ENCODE assay signal across 19 cellular contexts in genomic region chr2:224580248-224580647, GRCh38. TPM values are rescaled to one million over a fixed set of nuclear protein-coding genes. Genes with fewer than 3 reads are reported as not detected.
DNase-seq lines count a peak whose midpoint lies in the region; ATAC-seq and TF ChIP-seq lines count a peak whose summit lies in the region.
"Had no signal": no experiment of that assay in that cellular context is flagged by ENCODE, and none has a peak within 500 bp of the region (broad histone marks: within the 10 kb centered on the region; RNA-seq: fewer than 3 reads in every experiment).

No MANE protein-coding gene starts in this region.

- TF ChIP-seq CTCF in SU-DHL-6 (IDR thresholded peaks at IDR 0.05; ENCODE audit: insufficient read depth, low read length, poor library complexity, severe bottlenecking), result no peak

- no peak overlapping the region for H3K27ac ChIP-seq in CD4-positive, alpha-beta memory T cell (ENCODE audit: low read depth, low read length)
- peak overlapping the region; percentile 80 for H3K27ac ChIP-seq in SU-DHL-6 (ENCODE audit: low read depth, low read length)
- H3K27ac ChIP-seq: 22Rv1, SJCRH30 had no signal

- H3K79me2 ChIP-seq in SU-DHL-6 (ENCODE audit: insufficient read depth, low read length), result peaks cover 93% of the 10 kb centered on the region

- peak overlapping the region; percentile 98 for H3K4me2 ChIP-seq in SU-DHL-6 (ENCODE audit: low read depth, low read length, poor library complexity, severe bottlenecking)

- no peaks in the 10 kb centered on the region for H3K9me3 Mint-ChIP-seq in T-helper 2 cell treated with Interferon-gamma antibody and Interleukin-4, amounts not matched to agents 5 μg/mL and 100 μg/mL, for 36 hours
- H3K9me3 Mint-ChIP-seq in CD4-positive, alpha-beta memory T cell, result no peaks in the 10 kb centered on the region
- H3K9me3 Mint-ChIP-seq in memory B cell, result no peaks in the 10 kb centered on the region

- intact Hi-C loops in CD4-positive, alpha-beta memory T cell (cut with micrococcal nuclease), result no loop called here

- peaks cover 21% of the 10 kb centered on the region for H3K36me3 Mint-ChIP-seq in T-helper 2 cell treated with Interferon-gamma antibody and Interleukin-4, amounts not matched to agents 5 μg/mL and 100 μg/mL, for 36 hours (ENCODE audit: low read depth)
- H3K36me3 Mint-ChIP-seq in CD4-positive, alpha-beta memory T cell, result peaks cover 12 to 27% of the 10 kb centered on the region in 2 donors
- H3K36me3 Mint-ChIP-seq in memory B cell, result peaks cover 9% of the 10 kb centered on the region

- ATAC-seq in memory B cell (ENCODE audit: low read depth), result no peak
- no peak for ATAC-seq in HG03521 (IDR thresholded peaks at IDR 0.05; ENCODE audit: unreplicated experiment)
- ATAC-seq in GM19351 (IDR thresholded peaks at IDR 0.05; ENCODE audit: unreplicated experiment), result no peak
- ATAC-seq: activated CD4-positive, CD25-positive, alpha-beta regulatory T cell treated with anti-CD3 and anti-CD28 coated beads, Interleukin-2, amount 50 U/mL, for 24 hours; left ventricle myocardium superior had no signal

- no peaks in the 10 kb centered on the region for H3K9me2 ChIP-seq in SU-DHL-6 (replicated peaks; ENCODE audit: insufficient read depth, low read length)

- peaks cover 48% of the 10 kb centered on the region for H3K4me1 Mint-ChIP-seq in T-helper 2 cell treated with Interferon-gamma antibody and Interleukin-4, amounts not matched to agents 5 μg/mL and 100 μg/mL, for 36 hours (ENCODE audit: low read depth)
- H3K4me1 Mint-ChIP-seq in CD4-positive, alpha-beta memory T cell, result peaks cover 46 to 85% (median 68%) of the 10 kb centered on the region in 4 donors
- H3K4me1 Mint-ChIP-seq in memory B cell, result peaks cover 30% of the 10 kb centered on the region

- H3K4me1 ChIP-seq in CD4-positive, alpha-beta memory T cell (ENCODE audit: insufficient read depth, low read length), result peaks cover 86% of the 10 kb centered on the region

- no peak for DNase-seq in T-helper 2 cell treated with Interferon-gamma antibody and Interleukin-4, amounts not matched to agents 5 μg/mL and 100 μg/mL, for 36 hours (ENCODE audit: low spot score)
- DNase-seq in T-helper 2 cell (no peak), memory B cell (ENCODE audit: low spot score in 2 of 2) (no peak), mucosa of gallbladder (ENCODE audit: low spot score) (no peak)
- DNase-seq in CD4-positive, alpha-beta memory T cell, result no peak
- DNase-seq: amniotic stem cell; dorsolateral prefrontal cortex; IMR-90; left ventricle myocardium superior; MM.1S; NCI-H1694; occipital lobe; SJCRH30; stimulated activated CD4-positive, alpha-beta T cell treated with anti-CD3 and anti-CD28 coated beads, Interleukin-4, amount 100 ng/mL, for 4 hours had no signal

- H3K27ac Mint-ChIP-seq in T-helper 2 cell treated with Interferon-gamma antibody and Interleukin-4, amounts not matched to agents 5 μg/mL and 100 μg/mL, for 36 hours, result no peak overlapping the region
- H3K27ac Mint-ChIP-seq in CD4-positive, alpha-beta memory T cell, result peak overlapping the region in 2 of 7 donors; percentile 43 to 59
- no peak overlapping the region for H3K27ac Mint-ChIP-seq in memory B cell

- no peaks in the 10 kb centered on the region for H3K9me3 ChIP-seq in CD4-positive, alpha-beta memory T cell (ENCODE audit: control insufficient read depth in 1 of 2, low read length in 2 of 2)
- no peaks in the 10 kb centered on the region for H3K9me3 ChIP-seq in SU-DHL-6 (ENCODE audit: insufficient read depth, low read length)
- H3K9me3 ChIP-seq: SJCRH30 had no signal

- H3K36me3 ChIP-seq in CD4-positive, alpha-beta memory T cell (ENCODE audit: insufficient read depth, low read length), result no peaks in the 10 kb centered on the region
- peaks cover 15% of the 10 kb centered on the region for H3K36me3 ChIP-seq in SU-DHL-6 (ENCODE audit: low read length)

- H3K27me3 ChIP-seq in CD4-positive, alpha-beta memory T cell (ENCODE audit: insufficient read depth, low read length), result no peaks in the 10 kb centered on the region
- H3K27me3 ChIP-seq in SU-DHL-6 (ENCODE audit: low read length), result no peaks in the 10 kb centered on the region
- H3K27me3 ChIP-seq: dorsolateral prefrontal cortex, SJCRH30 had no signal

- no peak overlapping the region for H3K4me3 ChIP-seq in CD4-positive, alpha-beta memory T cell (ENCODE audit: low read length in 2 of 2)
- peak overlapping the region; percentile 81 for H3K4me3 ChIP-seq in SU-DHL-6 (ENCODE audit: insufficient read depth, low read length, poor library complexity, severe bottlenecking)
- H3K4me3 ChIP-seq: dorsolateral prefrontal cortex, SJCRH30 had no signal

- peak overlapping the region; percentile 2 for H3K4me3 Mint-ChIP-seq in T-helper 2 cell treated with Interferon-gamma antibody and Interleukin-4, amounts not matched to agents 5 μg/mL and 100 μg/mL, for 36 hours
- H3K4me3 Mint-ChIP-seq in CD4-positive, alpha-beta memory T cell, result peak overlapping the region; percentile 6 to 79 (median 51)
- peak overlapping the region; percentile 29 for H3K4me3 Mint-ChIP-seq in memory B cell

- H3F3A ChIP-seq in SU-DHL-6 (ENCODE audit: insufficient read depth), result peaks cover 59% of the 10 kb centered on the region

- H2AFZ ChIP-seq in SU-DHL-6 (ENCODE audit: low read depth, low read length, severe bottlenecking), result no peak overlapping the region

- H3K9ac ChIP-seq in SU-DHL-6 (ENCODE audit: low read length), result peak overlapping the region; percentile 37

- H3K27me3 Mint-ChIP-seq in T-helper 2 cell treated with Interferon-gamma antibody and Interleukin-4, amounts not matched to agents 5 μg/mL and 100 μg/mL, for 36 hours (ENCODE audit: low read depth), result no peaks in the 10 kb centered on the region
- H3K27me3 Mint-ChIP-seq in CD4-positive, alpha-beta memory T cell, result no peaks in the 10 kb centered on the region
- H3K27me3 Mint-ChIP-seq in memory B cell, result no peaks in the 10 kb centered on the region

- POLR2A ChIA-PET in CD4-positive, alpha-beta memory T cell (lab: Charles Lee; ENCODE audit: partially characterized antibody), result interaction anchor here (1.3 to 1.6 kb wide), 2 partner anchors 10 to 14 kb away, joined by 3 read pairs; no protein-coding TSS in a partner anchor

- CTCF ChIA-PET in CD4-positive, alpha-beta memory T cell (lab: Charles Lee; ENCODE audit: partially characterized antibody), result interaction anchor here (1.2 to 1.3 kb wide), 2 partner anchors 14 to 69 kb away, joined by 3 to 5 read pairs; no protein-coding TSS in a partner anchor

- peaks cover 46% of the 10 kb centered on the region for H4K20me1 ChIP-seq in SU-DHL-6 (ENCODE audit: low read depth, low read length)

RNA-seq across cellular contexts. Expression of gene CUL3, which starts 4.9 kb away (rescaled TPM):
- 10 to 100 TPM; 83.4 to 85.3 TPM for total RNA-seq in CD4-positive, alpha-beta memory T cell
- polyA plus RNA-seq in CD4-positive, alpha-beta memory T cell, result 10 to 100 TPM; 12.4 to 63.2 TPM
- total RNA-seq in mucosa of gallbladder, result 73.7 TPM
